ENCODE assay signal across 19 cellular contexts in genomic region chr4:108693819-108694218, GRCh38.
"Had no signal": no experiment of that assay in that cellular context is flagged by ENCODE, and none has a peak within 500 bp of the region (broad histone marks: within the 10 kb centered on the region; RNA-seq: fewer than 3 reads in every experiment).

No MANE protein-coding gene starts in this region.

- H3K4me1 ChIP-seq: esophagus muscularis mucosa, heart right ventricle, left ventricle myocardium inferior, right atrium auricular region, suprapubic skin, transverse colon, vagina had no signal

- H3K27ac Mint-ChIP-seq: activated CD4-positive, alpha-beta memory T cell treated with anti-CD3 and anti-CD28 coated beads for 36 hours; activated CD4-positive, alpha-beta T cell treated with anti-CD3 and anti-CD28 coated beads for 36 hours; activated naive CD8-positive, alpha-beta T cell treated with anti-CD3 and anti-CD28 coated beads for 36 hours; brain; T-helper 2 cell treated with Interferon-gamma antibody and Interleukin-4, amounts not matched to agents 5 μg/mL and 100 μg/mL, for 36 hours; WTC11 had no signal

- H3K36me3 ChIP-seq: esophagus muscularis mucosa, heart right ventricle, left ventricle myocardium inferior, right atrium auricular region, suprapubic skin, transverse colon, vagina had no signal

- H3K36me3 Mint-ChIP-seq: activated CD4-positive, alpha-beta memory T cell treated with anti-CD3 and anti-CD28 coated beads for 36 hours; activated naive CD8-positive, alpha-beta T cell treated with anti-CD3 and anti-CD28 coated beads for 36 hours; brain; WTC11 had no signal

- H3K4me3 ChIP-seq: esophagus muscularis mucosa, heart right ventricle, left ventricle myocardium inferior, right atrium auricular region, skin epidermis, suprapubic skin, transverse colon, vagina had no signal

- H3K27me3 Mint-ChIP-seq: activated CD4-positive, alpha-beta memory T cell treated with anti-CD3 and anti-CD28 coated beads for 36 hours; activated CD4-positive, alpha-beta T cell treated with anti-CD3 and anti-CD28 coated beads for 36 hours; activated naive CD8-positive, alpha-beta T cell treated with anti-CD3 and anti-CD28 coated beads for 36 hours had no signal

- H3K27me3 ChIP-seq: esophagus muscularis mucosa, right atrium auricular region, suprapubic skin, transverse colon, vagina had no signal

- H3K9me3 Mint-ChIP-seq: activated CD4-positive, alpha-beta memory T cell treated with anti-CD3 and anti-CD28 coated beads for 36 hours; activated naive CD8-positive, alpha-beta T cell treated with anti-CD3 and anti-CD28 coated beads for 36 hours; brain; T-helper 2 cell treated with Interferon-gamma antibody and Interleukin-4, amounts not matched to agents 5 μg/mL and 100 μg/mL, for 36 hours; WTC11 had no signal

- ATAC-seq: activated CD4-positive, alpha-beta T cell treated with anti-CD3 and anti-CD28 coated beads for 36 hours; heart right ventricle; stimulated activated naive CD8-positive, alpha-beta T cell treated with anti-CD3 and anti-CD28 coated beads, Interleukin-15, Interleukin-2, amounts not matched to agents 100 U/mL and 50 U/mL, for 24 hours; WTC11 had no signal

- H3K4me1 Mint-ChIP-seq: activated CD4-positive, alpha-beta T cell treated with anti-CD3 and anti-CD28 coated beads for 36 hours; activated naive CD8-positive, alpha-beta T cell treated with anti-CD3 and anti-CD28 coated beads for 36 hours; brain; WTC11 had no signal

- H3K9me3 ChIP-seq: left ventricle myocardium inferior, right atrium auricular region, suprapubic skin, transverse colon, vagina had no signal

- H3K27ac ChIP-seq: esophagus muscularis mucosa, heart right ventricle, left ventricle myocardium inferior, right atrium auricular region, skin epidermis, suprapubic skin, transverse colon, vagina had no signal

- DNase-seq: activated CD4-positive, alpha-beta memory T cell treated with anti-CD3 and anti-CD28 coated beads for 36 hours; activated CD4-positive, alpha-beta T cell treated with anti-CD3 and anti-CD28 coated beads for 36 hours; activated naive CD8-positive, alpha-beta T cell treated with anti-CD3 and anti-CD28 coated beads for 36 hours; effector CD4-positive, alpha-beta T cell; heart right ventricle; kidney glomerular epithelial cell; left ventricle myocardium inferior; occipital lobe; posterior cingulate gyrus; stimulated activated naive CD8-positive, alpha-beta T cell treated with anti-CD3 and anti-CD28 coated beads, Interleukin-15, Interleukin-2, amounts not matched to agents 100 U/mL and 50 U/mL, for 24 hours; transverse colon had no signal

- H3K4me3 Mint-ChIP-seq: activated CD4-positive, alpha-beta memory T cell treated with anti-CD3 and anti-CD28 coated beads for 36 hours; activated CD4-positive, alpha-beta T cell treated with anti-CD3 and anti-CD28 coated beads for 36 hours; activated naive CD8-positive, alpha-beta T cell treated with anti-CD3 and anti-CD28 coated beads for 36 hours; brain; T-helper 2 cell treated with Interferon-gamma antibody and Interleukin-4, amounts not matched to agents 5 μg/mL and 100 μg/mL, for 36 hours; WTC11 had no signal
